24 cellular contexts compared by ENCODE assay signal in the genomic region with DNA sequence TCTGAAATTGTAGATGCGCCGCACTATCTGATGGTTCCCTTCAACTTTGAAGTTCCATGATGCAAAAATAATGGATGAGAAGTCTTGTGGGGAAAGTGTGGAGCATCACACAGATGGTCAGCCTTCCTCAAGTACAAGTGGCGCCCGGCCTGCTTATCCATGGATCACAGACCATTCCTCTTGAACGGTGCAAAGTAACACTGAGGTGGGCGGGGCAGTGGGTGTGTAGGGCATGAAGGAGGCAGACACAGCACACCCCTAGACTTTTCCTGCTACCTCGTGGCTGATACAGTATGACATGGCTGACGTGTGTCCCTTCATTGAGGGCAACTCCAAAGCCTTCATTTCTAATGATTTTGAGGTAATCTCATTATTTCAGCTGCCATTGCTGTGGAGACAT. TPM values are rescaled to one million over a fixed set of nuclear protein-coding genes. Genes with fewer than 3 reads are reported as not detected.
"Had no signal": no experiment of that assay in that cellular context is flagged by ENCODE, and none has a peak within 500 bp of the region (broad histone marks: within the 10 kb centered on the region; RNA-seq: fewer than 3 reads in every experiment).

No MANE protein-coding gene starts in this region.

- H3K27me3 ChIP-seq: breast epithelium had no signal

- H3K4me3 Mint-ChIP-seq: activated CD8-positive, alpha-beta T cell treated with anti-CD3 and anti-CD28 coated beads, Interleukin-2, amount 10 ng/mL, durations not matched to agents 7 days and 5 days; activated naive CD8-positive, alpha-beta T cell treated with anti-CD3 and anti-CD28 coated beads, Interleukin-2, amount 10 ng/mL, durations not matched to agents 7 days and 5 days; T-helper 1 cell treated with Interleukin-12 subunit alpha and Interleukin-12 subunit beta and Interleukin-4 antibody, amounts not matched to agents 30 μg/mL and 1 μg/mL, for 36 hours; WTC11 had no signal

- H3K27me3 Mint-ChIP-seq: activated naive CD8-positive, alpha-beta T cell treated with anti-CD3 and anti-CD28 coated beads, Interleukin-2, amount 10 ng/mL, durations not matched to agents 7 days and 5 days had no signal

- DNase-seq: activated CD4-positive, alpha-beta T cell treated with anti-CD3 and anti-CD28 coated beads for 48 hours; activated CD4-positive, alpha-beta T cell treated with anti-CD3 and anti-CD28 coated beads, Interleukin-2, amount 50 U/mL, for 4 hours; activated CD4-positive, CD25-positive, alpha-beta regulatory T cell treated with anti-CD3 and anti-CD28 coated beads, Interleukin-2, amount 50 U/mL, for 72 hours; activated CD8-positive, alpha-beta memory T cell treated with anti-CD3 and anti-CD28 coated beads, Interleukin-2, amount 50 U/mL, for 48 hours; activated CD8-positive, alpha-beta T cell treated with anti-CD3 and anti-CD28 coated beads, Interleukin-2, amount 10 ng/mL, durations not matched to agents 7 days and 5 days; activated naive CD4-positive, alpha-beta T cell treated with anti-CD3 and anti-CD28 coated beads, Interleukin-2, amount 50 U/mL, for 16 hours; activated naive CD8-positive, alpha-beta T cell treated with anti-CD3 and anti-CD28 coated beads, Interleukin-2, amount 10 ng/mL, durations not matched to agents 7 days and 5 days; activated T-cell treated with anti-CD3 and anti-CD28 coated beads, Interleukin-2, amount 50 U/mL, for 1 hour; aorta; central memory CD4-positive, alpha-beta T cell; Karpas-422; MM.1S; NCI-H1105; NCI-H1436 treated with DMSO at 0.1 percent for 48 hours; NCI-H187; NCI-H2081; NCI-H446; NCI-H524; PC-3; SHP77 treated with DMSO at 0.1 percent for 48 hours; T-helper 9 cell had no signal

- H3K27ac Mint-ChIP-seq: activated CD8-positive, alpha-beta T cell treated with anti-CD3 and anti-CD28 coated beads, Interleukin-2, amount 10 ng/mL, durations not matched to agents 7 days and 5 days; activated naive CD8-positive, alpha-beta T cell treated with anti-CD3 and anti-CD28 coated beads, Interleukin-2, amount 10 ng/mL, durations not matched to agents 7 days and 5 days; T-helper 1 cell treated with Interleukin-12 subunit alpha and Interleukin-12 subunit beta and Interleukin-4 antibody, amounts not matched to agents 30 μg/mL and 1 μg/mL, for 36 hours; WTC11 had no signal

- H3K9me3 Mint-ChIP-seq: activated naive CD8-positive, alpha-beta T cell treated with anti-CD3 and anti-CD28 coated beads, Interleukin-2, amount 10 ng/mL, durations not matched to agents 7 days and 5 days; T-helper 1 cell treated with Interleukin-12 subunit alpha and Interleukin-12 subunit beta and Interleukin-4 antibody, amounts not matched to agents 30 μg/mL and 1 μg/mL, for 36 hours; WTC11 had no signal

- H3K36me3 ChIP-seq: breast epithelium had no signal

- H3K27ac ChIP-seq: breast epithelium had no signal

- H3K9me3 ChIP-seq: breast epithelium had no signal

- H3K4me1 ChIP-seq: breast epithelium had no signal

- H3K4me3 ChIP-seq: breast epithelium had no signal

- ATAC-seq: activated CD8-positive, alpha-beta T cell treated with anti-CD3 and anti-CD28 coated beads, Interleukin-2, amount 10 ng/mL, durations not matched to agents 7 days and 5 days; PC-3; WTC11 had no signal

RNA-seq across cellular contexts. Expression of a gene that starts 59.5 kb away (rescaled TPM):
- total RNA-seq: activated CD8-positive, alpha-beta T cell treated with anti-CD3 and anti-CD28 coated beads, Interleukin-2, amount 10 ng/mL, durations not matched to agents 7 days and 5 days had no signal
